In the genomic region with DNA sequence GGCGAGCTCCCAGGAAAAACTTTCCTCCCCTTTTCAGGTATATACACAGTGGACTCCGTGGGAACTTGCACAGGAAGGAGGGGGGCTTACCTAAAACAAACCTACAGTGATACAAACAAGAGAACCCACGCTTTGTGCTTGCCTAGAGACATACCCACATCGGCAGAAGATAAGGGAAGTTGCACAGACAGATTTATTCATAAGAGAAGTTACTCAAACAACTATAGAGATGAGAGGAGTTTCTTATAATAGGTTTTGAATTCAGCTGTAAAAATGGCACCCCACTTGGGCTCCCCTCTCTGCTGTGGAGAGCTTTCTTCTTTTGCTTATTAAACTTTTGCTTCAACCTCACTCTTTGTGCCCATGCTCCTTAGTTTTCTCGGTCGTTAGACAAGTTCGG, we compare ENCODE assay signal across 20 cellular contexts. TPM values are rescaled to one million over a fixed set of nuclear protein-coding genes. Genes with fewer than 3 reads are reported as not detected.
DNase-seq lines count a peak whose midpoint lies in the region; ATAC-seq, FAIRE-seq and TF ChIP-seq lines count a peak whose summit lies in the region.
"Had no signal": no experiment of that assay in that cellular context is flagged by ENCODE, and none has a peak within 500 bp of the region (broad histone marks: within the 10 kb centered on the region; RNA-seq: fewer than 3 reads in every experiment).

No MANE protein-coding gene starts in this region.

- BruUV-seq in HepG2 (replicated peaks; lab: Mats Ljungman, UMichigan): no TSS peak

- H3K36me3 ChIP-seq in HepG2 (replicated peaks in 1 of 2; ENCODE audit: control insufficient read depth in 1 of 2, insufficient read depth in 2 of 2, low read length in 2 of 2) (peaks cover 0 to 11% of the 10 kb centered on the region in 2 experiments; a peak in 3 of 5 replicates), right lobe of liver (peaks cover 0 to 15% (median 9%) of the 10 kb centered on the region in 4 donors), ovary (no peaks in the 10 kb centered on the region), psoas muscle (ENCODE audit: insufficient read depth in 1 of 2, low read depth in 1 of 2) (peaks cover 0 to 14% of the 10 kb centered on the region in 2 donors)

- ATAC-seq in HepG2 (no peak), right lobe of liver (no peak), psoas muscle (no peak)
- ATAC-seq: activated CD4-positive, CD25-positive, alpha-beta regulatory T cell treated with anti-CD3 and anti-CD28 coated beads, Interleukin-2, amount 50 U/mL, for 24 hours; activated CD8-positive, alpha-beta T cell treated with anti-CD3 and anti-CD28 coated beads, Interleukin-2, amount 10 ng/mL, durations not matched to agents 7 days and 5 days had no signal

- no peak overlapping the region for H3K9ac ChIP-seq in HepG2 (ENCODE audit: insufficient read depth, low read depth, low read length)
- H3K9ac ChIP-seq: BLaER1 treated with 17β-estradiol and CSF1 and Interleukin-3, amounts not matched to agents 10 nM and 100 nM had no signal

- intact Hi-C loops in HepG2 (cut with micrococcal nuclease; ENCODE audit: unreplicated experiment) (loop anchor here (10.0 kb wide), 1 partner anchor 183 kb away; no protein-coding TSS in a partner anchor), right lobe of liver (cut with DNase I) (loop anchor here in 1 of 2 donors (10.0 kb wide), 1 partner anchor 263 kb away; no protein-coding TSS in a partner anchor), ovary (cut with DNase I) (loop anchor here in 1 of 4 donors (10.0 kb wide), 1 partner anchor 263 kb away; no protein-coding TSS in a partner anchor), psoas muscle (cut with DNase I) (loop anchor here in 1 of 2 donors (10.0 kb wide), 1 partner anchor 343 kb away; no protein-coding TSS in a partner anchor)

- no peak overlapping the region for H3K27ac ChIP-seq in HepG2 (ENCODE audit: extremely low read length, insufficient read depth, low read length)
- no peak overlapping the region for H3K27ac ChIP-seq in right lobe of liver
- no peak overlapping the region for H3K27ac ChIP-seq in ovary
- H3K27ac ChIP-seq in psoas muscle: no peak overlapping the region
- H3K27ac ChIP-seq: BLaER1 treated with 17β-estradiol and CSF1 and Interleukin-3, amounts not matched to agents 10 nM and 100 nM; cardiac muscle cell; RWPE1 had no signal

- H3K4me3 ChIP-seq in HepG2 (replicated peaks in 1 of 3; ENCODE audit: insufficient read depth in 1 of 3, low read depth in 2 of 3, low read length in 3 of 3): no peak overlapping the region
- H3K4me3 ChIP-seq in right lobe of liver: no peak overlapping the region
- H3K4me3 ChIP-seq in ovary: no peak overlapping the region
- no peak overlapping the region for H3K4me3 ChIP-seq in psoas muscle
- H3K4me3 ChIP-seq: BLaER1 treated with 17β-estradiol and CSF1 and Interleukin-3, amounts not matched to agents 10 nM and 100 nM; cardiac muscle cell had no signal

- DNase-seq in HepG2 (ENCODE audit: low spot score) (no peak), right lobe of liver (no peak), SKM-1 treated with dmso at 0.1 percent for 144 hours (lab: John Stamatoyannopoulos, UW; ENCODE audit: unreplicated experiment) (peak; percentile 23), ovary (no peak), psoas muscle (no peak), KBM-7 (no peak)
- DNase-seq: activated CD8-positive, alpha-beta T cell treated with anti-CD3 and anti-CD28 coated beads, Interleukin-2, amount 10 ng/mL, durations not matched to agents 7 days and 5 days; activated naive CD4-positive, alpha-beta T cell; GOT3; islet precursor cell; NCI-H1417; NCI-H446 treated with DMSO at 0.1 percent for 48 hours; nephron progenitor cell had no signal

- no peak for TF ChIP-seq EP300 in HepG2 (IDR thresholded peaks at IDR 0.05; ENCODE audit: low read depth in 2 of 2, low read length in 2 of 2)
- TF ChIP-seq EP300 in HepG2 (CRISPR knock-in tag; IDR thresholded peaks at IDR 0.05; ENCODE audit: borderline replicate concordance): no peak
- no peak for TF ChIP-seq EP300 in ovary (IDR thresholded peaks at IDR 0.05)

- H3K79me2 ChIP-seq in HepG2 (ENCODE audit: insufficient read depth, low read length): peaks cover 21% of the 10 kb centered on the region

- H3K27me3 ChIP-seq in HepG2 (ENCODE audit: control insufficient read depth in 1 of 2, insufficient read depth in 2 of 2, low read length in 2 of 2): no peaks in the 10 kb centered on the region; a peak in 2 of 5 replicates
- no peaks in the 10 kb centered on the region for H3K27me3 ChIP-seq in right lobe of liver
- no peaks in the 10 kb centered on the region for H3K27me3 ChIP-seq in ovary
- H3K27me3 ChIP-seq in psoas muscle (ENCODE audit: insufficient read depth in 3 of 3, low read length in 2 of 3): peaks cover 0 to 18% (median 0%) of the 10 kb centered on the region in 3 donors
- H3K27me3 ChIP-seq: BLaER1 treated with 17β-estradiol and CSF1 and Interleukin-3, amounts not matched to agents 10 nM and 100 nM had no signal

- POLR2A ChIA-PET in HepG2 (lab: Yijun Ruan, JAX): no interaction called here

- H3K9me3 ChIP-seq in HepG2 (ENCODE audit: low read length) (no peaks in the 10 kb centered on the region), right lobe of liver (no peaks in the 10 kb centered on the region), ovary (no peaks in the 10 kb centered on the region), psoas muscle (no peaks in the 10 kb centered on the region)
- H3K9me3 ChIP-seq: BLaER1 treated with 17β-estradiol and CSF1 and Interleukin-3, amounts not matched to agents 10 nM and 100 nM had no signal

- TF ChIP-seq POLR2A in HepG2 (IDR thresholded peaks at IDR 0.05; ENCODE audit: insufficient read depth in 1 of 2, low read depth in 2 of 2, low read length in 2 of 2) (no peak), right lobe of liver (IDR thresholded peaks at IDR 0.05) (no peak), ovary (IDR thresholded peaks at IDR 0.05) (no peak)

- in situ Hi-C loops in HepG2 (cut with HindIII; ENCODE audit: extremely low pct_ligation_motif_present, low pct_unique_long_range_greater_than_20kb): loop anchor here (10.0 kb wide), 1 partner anchor 103 kb away; no protein-coding TSS in a partner anchor
- in situ Hi-C loops in KBM-7 (cut with MboI; ENCODE audit: low pct_unique_long_range_greater_than_20kb, low sequenced_read_pairs): no loop called here

- FAIRE-seq in HepG2 (lab: Jason Lieb, UNC): no peak
- FAIRE-seq: D721Med, urothelium cell line had no signal

- CTCF ChIA-PET in HepG2 (lab: Yijun Ruan, JAX; ENCODE audit: low intra/inter-chr PET ratio, low total read pairs): no interaction called here

- 11% methylated on average over 7 of the region's 7 CpGs for WGBS in HepG2 (ENCODE audit: low lambda C conversion rate)
- WGBS in right lobe of liver (ENCODE audit: insufficient coverage, low coverage, low lambda C conversion rate, missing lambda C conversion rate): 48% methylated on average over 7 of the region's 7 CpGs
- 22 to 49% (median 31%) methylated on average over 7 of the region's 7 CpGs for WGBS in ovary, 3 donors
- 65 to 75% (median 72%) methylated on average over 7 of the region's 7 CpGs for WGBS in psoas muscle, 3 donors

- H4K20me1 ChIP-seq in HepG2 (ENCODE audit: insufficient read depth, low read length): peaks cover 9% of the 10 kb centered on the region

- H2AFZ ChIP-seq in HepG2 (ENCODE audit: low read length): peak overlapping the region; percentile 25

- no peak for TF ChIP-seq RAD21 in HepG2 (CRISPR knock-in tag; IDR thresholded peaks at IDR 0.05)

- no peak for TF ChIP-seq CTCF in HepG2 (CRISPR knock-in tag; IDR thresholded peaks at IDR 0.05)
- no peak for TF ChIP-seq CTCF in right lobe of liver (IDR thresholded peaks at IDR 0.05)
- TF ChIP-seq CTCF in ovary (IDR thresholded peaks at IDR 0.05): no peak
- no peak for TF ChIP-seq CTCF in psoas muscle (IDR thresholded peaks at IDR 0.05)

- H3K4me2 ChIP-seq in HepG2 (ENCODE audit: low read depth, low read length): peak overlapping the region; percentile 46

- H3K4me1 ChIP-seq in HepG2 (ENCODE audit: insufficient read depth, low read length): peaks cover 38% of the 10 kb centered on the region
- H3K4me1 ChIP-seq in right lobe of liver: peaks cover 0 to 8% (median 5%) of the 10 kb centered on the region in 4 donors
- H3K4me1 ChIP-seq in ovary (ENCODE audit: insufficient read depth): peaks cover 7% of the 10 kb centered on the region
- peaks cover 9% of the 10 kb centered on the region for H3K4me1 ChIP-seq in psoas muscle

RNA-seq across cellular contexts. Expression of a gene that starts 1.8 kb away (rescaled TPM):
- 36.7 and 38.9 TPM in 2 replicates for total RNA-seq in HepG2 (2016; rRNA removed; fragmentation: Illumina TruSeq; extraction: Trizol)
- 14.3 and 14.5 TPM in 2 replicates for total RNA-seq in HepG2 (2016; cell fraction: cytosol; rRNA removed; fragmentation: Illumina TruSeq; extraction: Trizol; ENCODE audit: low read depth)
- total RNA-seq in HepG2 (2016; cell fraction: insoluble cytoplasmic fraction; rRNA removed; fragmentation: Illumina TruSeq; extraction: Trizol): 35.6 and 46.0 TPM in 2 replicates
- total RNA-seq in HepG2 (2016; cell fraction: membrane; rRNA removed; fragmentation: Illumina TruSeq; extraction: Trizol): 26.7 and 28.3 TPM in 2 replicates
- total RNA-seq in HepG2 (2016; cell fraction: nucleus; rRNA removed; fragmentation: Illumina TruSeq; extraction: Trizol): 21.1 and 25.5 TPM in 2 replicates
- polyA plus RNA-seq in HepG2 (2011; rRNA removed): 33.8 and 37.1 TPM in 2 replicates
- polyA plus RNA-seq in HepG2 (2011; cell fraction: cytosol; rRNA removed): 24.9 and 28.8 TPM in 2 replicates
- 31.1 and 32.0 TPM in 2 replicates for polyA plus RNA-seq in HepG2 (2011; cell fraction: nucleus; rRNA removed)
- polyA plus RNA-seq in HepG2 (2012): 27.3 and 33.7 TPM in 2 replicates
- 15.2 and 18.8 TPM in 2 replicates for polyA plus RNA-seq in HepG2 (2016; cell fraction: cytosol; fragmentation: Illumina TruSeq; extraction: Trizol; ENCODE audit: low read depth)
- 43.1 and 44.3 TPM in 2 replicates for polyA plus RNA-seq in HepG2 (2016; cell fraction: insoluble cytoplasmic fraction; fragmentation: Illumina TruSeq; extraction: Trizol; ENCODE audit: low read depth)
- 25.1 and 26.7 TPM in 2 replicates for polyA plus RNA-seq in HepG2 (2016; cell fraction: membrane; fragmentation: Illumina TruSeq; extraction: Trizol; ENCODE audit: low read depth)
- 36.8 and 39.4 TPM in 2 replicates for polyA plus RNA-seq in HepG2 (2016; cell fraction: nucleus; fragmentation: Illumina TruSeq; extraction: Trizol; ENCODE audit: insufficient read depth, low read depth)
- polyA minus RNA-seq in HepG2 (2011; rRNA and poly(A)+ RNA removed; ENCODE audit: low replicate concordance): 15.3 and 23.4 TPM in 2 replicates
- 9.5 and 11.6 TPM in 2 replicates for polyA minus RNA-seq in HepG2 (2011; cell fraction: cytosol; rRNA and poly(A)+ RNA removed)
- polyA minus RNA-seq in HepG2 (2011; cell fraction: nucleus; rRNA and poly(A)+ RNA removed): 16.8 and 16.9 TPM in 2 replicates
- total RNA-seq in right lobe of liver: 1 to 10 TPM; 4.0 to 7.1 (median 4.7) TPM
- total RNA-seq in ovary: 10 to 100 TPM; 15.0 to 28.9 (median 19.8) TPM
- 10 to 100 TPM; 16.9 to 26.4 TPM for polyA plus RNA-seq in ovary
- 10 to 100 TPM in 1 of 4 donors, 1 to 10 TPM in 3; 4.4 to 10.9 (median 5.6) TPM for total RNA-seq in psoas muscle
- 10 to 100 TPM in 2 of 3 donors, 1 to 10 TPM in 1; 9.9 to 15.3 (median 10.6) TPM for polyA plus RNA-seq in psoas muscle

RNA-seq across cellular contexts. Expression of a gene that starts 18.3 kb away (rescaled TPM):
- total RNA-seq in HepG2 (2016; rRNA removed; fragmentation: Illumina TruSeq; extraction: Trizol): 10.5 and 13.2 TPM in 2 replicates
- total RNA-seq in HepG2 (2016; cell fraction: cytosol; rRNA removed; fragmentation: Illumina TruSeq; extraction: Trizol; ENCODE audit: low read depth): 1.8 TPM in 2 replicates
- total RNA-seq in HepG2 (2016; cell fraction: insoluble cytoplasmic fraction; rRNA removed; fragmentation: Illumina TruSeq; extraction: Trizol): 9.5 and 13.6 TPM in 2 replicates
- 3.0 and 3.7 TPM in 2 replicates for total RNA-seq in HepG2 (2016; cell fraction: membrane; rRNA removed; fragmentation: Illumina TruSeq; extraction: Trizol)
- total RNA-seq in HepG2 (2016; cell fraction: nucleus; rRNA removed; fragmentation: Illumina TruSeq; extraction: Trizol): 17.5 and 19.5 TPM in 2 replicates
- polyA plus RNA-seq in HepG2 (2011; rRNA removed): 12.9 and 14.5 TPM in 2 replicates
- 7.9 and 12.5 TPM in 2 replicates for polyA plus RNA-seq in HepG2 (2011; cell fraction: cytosol; rRNA removed)
- polyA plus RNA-seq in HepG2 (2011; cell fraction: nucleus; rRNA removed): 3.8 and 5.4 TPM in 2 replicates
- polyA plus RNA-seq in HepG2 (2012): 12.0 and 12.6 TPM in 2 replicates
- polyA plus RNA-seq in HepG2 (2016; cell fraction: cytosol; fragmentation: Illumina TruSeq; extraction: Trizol; ENCODE audit: low read depth): 0.79 and 0.95 TPM in 2 replicates
- polyA plus RNA-seq in HepG2 (2016; cell fraction: insoluble cytoplasmic fraction; fragmentation: Illumina TruSeq; extraction: Trizol; ENCODE audit: low read depth): 8.2 and 8.6 TPM in 2 replicates
- polyA plus RNA-seq in HepG2 (2016; cell fraction: membrane; fragmentation: Illumina TruSeq; extraction: Trizol; ENCODE audit: low read depth): 1.6 and 2.6 TPM in 2 replicates
- polyA plus RNA-seq in HepG2 (2016; cell fraction: nucleus; fragmentation: Illumina TruSeq; extraction: Trizol; ENCODE audit: insufficient read depth, low read depth): 15.9 and 18.8 TPM in 2 replicates
- polyA minus RNA-seq in HepG2 (2011; rRNA and poly(A)+ RNA removed; ENCODE audit: low replicate concordance): 16.3 and 37.0 TPM in 2 replicates
- polyA minus RNA-seq in HepG2 (2011; cell fraction: cytosol; rRNA and poly(A)+ RNA removed): 11.0 and 13.5 TPM in 2 replicates
- polyA minus RNA-seq in HepG2 (2011; cell fraction: nucleus; rRNA and poly(A)+ RNA removed): 26.9 and 31.3 TPM in 2 replicates
- 10 to 100 TPM; 16.5 to 24.4 (median 20.4) TPM for total RNA-seq in right lobe of liver
- total RNA-seq in ovary: 10 to 100 TPM; 20.9 to 31.3 (median 24.5) TPM
- polyA plus RNA-seq in ovary: 10 to 100 TPM in 1 of 2 donors, 1 to 10 TPM in 1; 7.9 to 23.4 TPM
- 10 to 100 TPM; 11.0 to 17.1 (median 13.8) TPM for total RNA-seq in psoas muscle
- 10 to 100 TPM in 1 of 3 donors, 1 to 10 TPM in 2; 6.4 to 10.6 (median 8.6) TPM for polyA plus RNA-seq in psoas muscle

RNA-seq across cellular contexts. Expression of a gene that starts 26.4 kb away (rescaled TPM):
- total RNA-seq in HepG2 (2016; rRNA removed; fragmentation: Illumina TruSeq; extraction: Trizol): 0.11 TPM in 1 of 2 replicates, not detected in the other
- total RNA-seq in HepG2 (2016; cell fraction: cytosol; rRNA removed; fragmentation: Illumina TruSeq; extraction: Trizol; ENCODE audit: low read depth): not detected in 2 replicates
- 0.13 and 0.18 TPM in 2 replicates for total RNA-seq in HepG2 (2016; cell fraction: insoluble cytoplasmic fraction; rRNA removed; fragmentation: Illumina TruSeq; extraction: Trizol)
- 0.12 and 0.14 TPM in 2 replicates for total RNA-seq in HepG2 (2016; cell fraction: membrane; rRNA removed; fragmentation: Illumina TruSeq; extraction: Trizol)
- total RNA-seq in HepG2 (2016; cell fraction: nucleus; rRNA removed; fragmentation: Illumina TruSeq; extraction: Trizol): 0.19 TPM in 1 of 2 replicates, not detected in the other
- 0.03 and 0.08 TPM in 2 replicates for polyA plus RNA-seq in HepG2 (2011; rRNA removed)
- 0.08 TPM in 1 of 2 replicates, not detected in the other for polyA plus RNA-seq in HepG2 (2011; cell fraction: cytosol; rRNA removed)
- polyA plus RNA-seq in HepG2 (2011; cell fraction: nucleus; rRNA removed): 0.10 TPM in 1 of 2 replicates, not detected in the other
- polyA plus RNA-seq in HepG2 (2012): 0.07 TPM in 1 of 2 replicates, not detected in the other
- 0.06 and 0.07 TPM in 2 replicates for polyA plus RNA-seq in HepG2 (2016; cell fraction: cytosol; fragmentation: Illumina TruSeq; extraction: Trizol; ENCODE audit: low read depth)
- polyA plus RNA-seq in HepG2 (2016; cell fraction: insoluble cytoplasmic fraction; fragmentation: Illumina TruSeq; extraction: Trizol; ENCODE audit: low read depth): 0.11 and 0.14 TPM in 2 replicates
- 0.19 TPM in 1 of 2 replicates, not detected in the other for polyA plus RNA-seq in HepG2 (2016; cell fraction: membrane; fragmentation: Illumina TruSeq; extraction: Trizol; ENCODE audit: low read depth)
- polyA plus RNA-seq in HepG2 (2016; cell fraction: nucleus; fragmentation: Illumina TruSeq; extraction: Trizol; ENCODE audit: insufficient read depth, low read depth): 0.23 TPM in 1 of 2 replicates, not detected in the other
- polyA minus RNA-seq in HepG2 (2011; rRNA and poly(A)+ RNA removed; ENCODE audit: low replicate concordance): 0.14 TPM in 1 of 2 replicates, not detected in the other
- not detected in 2 replicates for polyA minus RNA-seq in HepG2 (2011; cell fraction: cytosol; rRNA and poly(A)+ RNA removed)
- polyA minus RNA-seq in HepG2 (2011; cell fraction: nucleus; rRNA and poly(A)+ RNA removed): 0.26 TPM in 1 of 2 replicates, not detected in the other
- under 1 TPM; 0.14 to 0.99 (median 0.37) TPM for total RNA-seq in right lobe of liver
- 1 to 10 TPM in 5 of 7 donors, under 1 TPM in 2; 0.24 to 4.6 (median 1.2) TPM for total RNA-seq in ovary
- polyA plus RNA-seq in ovary: under 1 TPM; 0.32 to 0.99 TPM
- total RNA-seq in psoas muscle: under 1 TPM; 0.13 to 0.58 (median 0.29) TPM
- under 1 TPM in 2 of 3 donors, not detected in 1; 0.06 to 0.25 TPM for polyA plus RNA-seq in psoas muscle

RNA-seq across cellular contexts. Expression of a gene that starts 40.8 kb away (rescaled TPM):
- total RNA-seq in HepG2 (2016; rRNA removed; fragmentation: Illumina TruSeq; extraction: Trizol) (not detected in 2 replicates), right lobe of liver (under 1 TPM in 1 of 6 experiments, not detected in 5; 0.20 TPM), ovary (under 1 TPM in 2 of 7 donors, not detected in 5; 0.31 to 0.80 TPM), psoas muscle (under 1 TPM in 3 of 4 donors, not detected in 1; 0.36 to 0.90 (median 0.49) TPM)
- total RNA-seq in HepG2 (2016; cell fraction: cytosol; rRNA removed; fragmentation: Illumina TruSeq; extraction: Trizol; ENCODE audit: low read depth): not detected in 2 replicates
- 0.06 TPM in 1 of 2 replicates, not detected in the other for total RNA-seq in HepG2 (2016; cell fraction: insoluble cytoplasmic fraction; rRNA removed; fragmentation: Illumina TruSeq; extraction: Trizol)
- 0.15 TPM in 1 of 2 replicates, not detected in the other for total RNA-seq in HepG2 (2016; cell fraction: membrane; rRNA removed; fragmentation: Illumina TruSeq; extraction: Trizol)
- total RNA-seq in HepG2 (2016; cell fraction: nucleus; rRNA removed; fragmentation: Illumina TruSeq; extraction: Trizol): not detected in 2 replicates
- polyA plus RNA-seq in HepG2 (2011; rRNA removed) (not detected in 2 replicates), ovary (under 1 TPM; 0.06 to 0.42 TPM), psoas muscle (under 1 TPM in 2 of 3 donors, not detected in 1; 0.10 to 0.17 TPM)
- 0.04 and 0.09 TPM in 2 replicates for polyA plus RNA-seq in HepG2 (2011; cell fraction: cytosol; rRNA removed)
- polyA plus RNA-seq in HepG2 (2011; cell fraction: nucleus; rRNA removed): not detected in 2 replicates
- polyA plus RNA-seq in HepG2 (2012): not detected in 2 replicates
- polyA plus RNA-seq in HepG2 (2016; cell fraction: cytosol; fragmentation: Illumina TruSeq; extraction: Trizol; ENCODE audit: low read depth): not detected in 2 replicates
- polyA plus RNA-seq in HepG2 (2016; cell fraction: insoluble cytoplasmic fraction; fragmentation: Illumina TruSeq; extraction: Trizol; ENCODE audit: low read depth): not detected in 2 replicates
- not detected in 2 replicates for polyA plus RNA-seq in HepG2 (2016; cell fraction: membrane; fragmentation: Illumina TruSeq; extraction: Trizol; ENCODE audit: low read depth)
- not detected in 2 replicates for polyA plus RNA-seq in HepG2 (2016; cell fraction: nucleus; fragmentation: Illumina TruSeq; extraction: Trizol; ENCODE audit: insufficient read depth, low read depth)
- 0.19 TPM in 1 of 2 replicates, not detected in the other for polyA minus RNA-seq in HepG2 (2011; rRNA and poly(A)+ RNA removed; ENCODE audit: low replicate concordance)
- not detected in 2 replicates for polyA minus RNA-seq in HepG2 (2011; cell fraction: cytosol; rRNA and poly(A)+ RNA removed)
- polyA minus RNA-seq in HepG2 (2011; cell fraction: nucleus; rRNA and poly(A)+ RNA removed): not detected in 2 replicates
- total RNA-seq: activated CD8-positive, alpha-beta T cell treated with anti-CD3 and anti-CD28 coated beads, Interleukin-2, amount 10 ng/mL, durations not matched to agents 7 days and 5 days; cardiac muscle cell; progenitor cell of endocrine pancreas had no signal
- polyA plus RNA-seq: cardiac muscle cell had no signal
